Comparison of ENCODE assay signal across 8 cellular contexts in the genomic region with DNA sequence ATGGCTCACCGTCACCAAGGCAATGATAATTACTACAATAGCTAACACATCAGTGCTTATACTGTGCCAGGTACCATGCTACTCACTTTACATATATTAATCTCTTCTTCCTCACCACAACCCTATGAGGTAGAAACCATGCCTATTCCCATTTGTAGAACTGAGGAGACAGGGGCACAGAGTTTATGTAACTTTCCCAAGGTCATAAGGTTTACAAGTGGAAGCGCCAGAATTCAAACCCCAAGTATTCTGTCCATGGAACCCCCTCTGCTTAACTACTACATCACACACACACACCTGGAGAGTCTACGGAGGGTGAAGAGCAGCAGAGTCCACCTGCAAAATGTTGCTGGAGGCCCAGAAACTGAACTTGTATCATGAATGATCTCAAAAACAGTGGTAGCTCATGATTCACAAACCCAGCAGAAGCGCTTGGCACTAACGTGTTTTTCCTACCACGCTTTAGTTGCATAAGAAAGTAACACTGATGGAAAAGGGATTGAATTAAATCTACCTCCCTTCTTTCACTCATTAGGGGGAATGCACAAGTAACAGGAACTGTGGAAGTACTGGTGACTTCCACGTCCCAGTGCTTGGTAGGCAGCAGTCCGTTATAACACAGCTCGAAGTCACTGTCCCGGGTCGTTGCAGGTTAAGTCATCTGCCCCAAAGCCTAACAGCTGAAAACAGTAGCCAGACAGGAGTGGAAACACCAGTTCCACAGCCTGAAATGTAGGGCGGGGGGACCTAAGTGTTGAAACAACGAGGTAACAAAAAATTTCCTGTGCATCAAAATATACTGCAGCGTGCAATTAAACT. TPM values are rescaled to one million over a fixed set of nuclear protein-coding genes. Genes with fewer than 3 reads are reported as not detected.
A peak's percentile ranks its signal among the peaks of the same experiment; 100 is the strongest.
DNase-seq lines count a peak whose midpoint lies in the region; ATAC-seq and TF ChIP-seq lines count a peak whose summit lies in the region.

No MANE protein-coding gene starts in this region.

- TF ChIP-seq CTCF in HFF-Myc (IDR thresholded peaks at IDR 0.05; ENCODE audit: low read depth, low read length, missing control alignments) = no peak
- TF ChIP-seq CTCF in right lobe of liver (IDR thresholded peaks at IDR 0.05) = no peak

- H3K4me3 ChIP-seq in HFF-Myc (replicated peaks; ENCODE audit: low read depth, low read length) (peak overlapping the region; percentile 25), right lobe of liver (peak overlapping the region; percentile 19 to 95 (median 93))

- DNase-seq in Ammon's horn (ENCODE audit: low spot score) (peak; percentile 35), HFF-Myc (ENCODE audit: extremely low read depth, low read depth) (no peak), amniotic epithelial cell (ENCODE audit: low read depth) (peak; percentile 63), right lobe of liver (peak in 1 of 3 donors; percentile 51), NCI-H1436 treated with DMSO at 0.1 percent for 48 hours (lab: John Stamatoyannopoulos, UW) (no peak), AG20443 (ENCODE audit: low spot score) (no peak), NCI-H1417 treated with DMSO at 0.1 percent for 48 hours (lab: John Stamatoyannopoulos, UW) (no peak)
- no peak for DNase-seq in NK-92 treated with Interleukin-12 subunit alpha and Interleukin-12 subunit beta, amount 100 ng/mL, for 24 hours (lab: John Stamatoyannopoulos, UW)

- no peak for TF ChIP-seq POLR2A in right lobe of liver (IDR thresholded peaks at IDR 0.05)

- 29% methylated on average over 14 of the region's 14 CpGs for WGBS in right lobe of liver (ENCODE audit: insufficient coverage, low coverage, low lambda C conversion rate, missing lambda C conversion rate)

- H3K9me3 ChIP-seq in right lobe of liver = no peaks in the 10 kb centered on the region

- no peak for ATAC-seq in right lobe of liver

- H3K4me1 ChIP-seq in right lobe of liver = peaks cover 0 to 21% (median 2%) of the 10 kb centered on the region in 4 donors

- peak overlapping the region in 1 of 3 donors; percentile 50 for H3K27ac ChIP-seq in right lobe of liver

- intact Hi-C loops in right lobe of liver (cut with DNase I) = no loop called here

- no peaks in the 10 kb centered on the region for H3K36me3 ChIP-seq in right lobe of liver

- H3K27me3 ChIP-seq in right lobe of liver = no peaks in the 10 kb centered on the region

RNA-seq across cellular contexts. Expression of gene ITPR2, which starts 2.0 kb away (rescaled TPM):
- total RNA-seq in right lobe of liver = 100 to 1,000 TPM in 1 of 6 experiments, 10 to 100 TPM in 5; 39.3 to 114 (median 57.2) TPM

Comparison
In these comparisons a context has a peak if more than half of its experiments do, and no peak if none do; other contexts are left out.
1. DNase-seq: peak in Ammon's horn (single experiment) and amniotic epithelial cell (single experiment); none in HFF-Myc (single experiment), NCI-H1436 treated with DMSO at 0.1 percent for 48 hours (single experiment), NK-92 treated with Interleukin-12 subunit alpha and Interleukin-12 subunit beta, amount 100 ng/mL, for 24 hours (single experiment), AG20443 (single experiment) and NCI-H1417 treated with DMSO at 0.1 percent for 48 hours (single experiment).